In the genomic region with DNA sequence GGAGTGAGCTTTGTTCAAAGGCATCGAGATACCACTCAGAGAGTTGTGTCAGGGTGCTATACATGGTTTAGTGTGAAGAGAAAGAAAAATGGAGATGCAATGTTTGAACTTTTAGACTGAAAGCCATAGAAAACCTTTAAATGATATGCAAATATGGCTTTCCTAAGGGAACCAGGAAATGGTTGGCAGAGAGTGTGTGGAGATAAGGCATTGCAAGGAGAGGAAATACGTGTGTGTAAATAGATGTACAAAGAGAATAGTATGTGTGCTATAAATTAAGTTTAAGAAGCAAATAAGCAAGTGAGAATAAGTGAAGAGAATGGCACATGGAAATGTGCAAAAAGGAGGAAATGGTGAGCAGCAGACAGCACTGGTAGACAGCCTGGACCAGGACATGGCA, we compare ENCODE assay signal across 33 cellular contexts.
"Had no signal": no experiment of that assay in that cellular context is flagged by ENCODE, and none has a peak within 500 bp of the region (broad histone marks: within the 10 kb centered on the region; RNA-seq: fewer than 3 reads in every experiment).

No MANE protein-coding gene starts in this region.

- H3K27ac ChIP-seq: KMS-11, SJSA1 had no signal

- H3K9me3 ChIP-seq: SJSA1, SK-N-SH had no signal

- H3K4me1 ChIP-seq: SJSA1 had no signal

- H3K9ac ChIP-seq: KMS-11, SK-N-SH had no signal

- H3K36me3 ChIP-seq: SJSA1 had no signal

- H3K27me3 ChIP-seq: SJSA1 had no signal

- DNase-seq: activated CD4-positive, alpha-beta T cell treated with anti-CD3 and anti-CD28 coated beads for 36 hours; activated CD4-positive, alpha-beta T cell treated with anti-CD3 and anti-CD28 coated beads, Interleukin-2, amount 10 ng/mL, durations not matched to agents 7 days and 5 days; activated CD4-positive, alpha-beta T cell treated with anti-CD3 and anti-CD28 coated beads, Interleukin-2, amount 50 U/mL, for 48 hours; activated CD8-positive, alpha-beta T cell treated with anti-CD3 and anti-CD28 coated beads, Interleukin-2, amount 10 ng/mL, durations not matched to agents 7 days and 5 days; activated gamma-delta T cell; activated naive CD4-positive, alpha-beta T cell treated with Interleukin-2 at 50 U/mL for 16 hours; activated T-cell treated with anti-CD3 and anti-CD28 coated beads, Interleukin-2, amount 50 U/mL, for 24 hours; anterior cingulate cortex; caudate nucleus; cerebellar nuclear complex; NCI-H1092 treated with DMSO at 0.1 percent for 48 hours; NCI-H1417; NCI-H146; NCI-H187; NCI-H2029 treated with DMSO at 0.1 percent for 48 hours; NCI-H2107; NCI-H2171; NCI-H2227 treated with DMSO at 0.1 percent for 48 hours; NCI-H446; NCI-H510A treated with DMSO at 0.1 percent for 48 hours; RPMI8226; SHP77 treated with DMSO at 0.1 percent for 48 hours; SK-N-SH had no signal

- H3K4me3 ChIP-seq: SJSA1 had no signal

- H3K4me3 Mint-ChIP-seq: activated CD4-positive, alpha-beta T cell treated with anti-CD3 and anti-CD28 coated beads for 36 hours; activated CD4-positive, alpha-beta T cell treated with anti-CD3 and anti-CD28 coated beads, Interleukin-2, amount 10 ng/mL, durations not matched to agents 7 days and 5 days; activated CD8-positive, alpha-beta T cell treated with anti-CD3 and anti-CD28 coated beads, Interleukin-2, amount 10 ng/mL, durations not matched to agents 7 days and 5 days; activated T-cell treated with anti-CD3 and anti-CD28 coated beads, Interleukin-2, amount 50 U/mL, for 24 hours; brain; T-helper 1 cell treated with Interleukin-12 subunit alpha and Interleukin-12 subunit beta and Interleukin-4 antibody, amounts not matched to agents 30 μg/mL and 1 μg/mL, for 36 hours; T-helper 2 cell treated with Interferon-gamma antibody and Interleukin-4, amounts not matched to agents 5 μg/mL and 100 μg/mL, for 36 hours; WTC11 had no signal

- H3K9me3 Mint-ChIP-seq: activated CD4-positive, alpha-beta T cell treated with anti-CD3 and anti-CD28 coated beads, Interleukin-2, amount 10 ng/mL, durations not matched to agents 7 days and 5 days; activated naive CD4-positive, alpha-beta T cell treated with anti-CD3 and anti-CD28 coated beads, Interleukin-2, amount 50 U/mL, for 72 hours; activated T-cell treated with anti-CD3 and anti-CD28 coated beads, Interleukin-2, amount 50 U/mL, for 24 hours; activated T-helper 2 cell treated with anti-CD3 and anti-CD28 coated beads, Interferon-gamma antibody, Interleukin-2, Interleukin-4, amounts not matched to agents 10 μg/mL and 5 μg/mL and 100 μg/mL, durations not matched to agents 14 hours and 24 hours and 36 hours; brain; T-helper 1 cell treated with Interleukin-12 subunit alpha and Interleukin-12 subunit beta and Interleukin-4 antibody, amounts not matched to agents 30 μg/mL and 1 μg/mL, for 36 hours; T-helper 2 cell treated with Interferon-gamma antibody and Interleukin-4, amounts not matched to agents 5 μg/mL and 100 μg/mL, for 36 hours; WTC11 had no signal

- FAIRE-seq: bronchial epithelial cell, TTC549 had no signal

- H3K27ac Mint-ChIP-seq: activated CD4-positive, alpha-beta T cell treated with anti-CD3 and anti-CD28 coated beads for 36 hours; activated CD4-positive, alpha-beta T cell treated with anti-CD3 and anti-CD28 coated beads, Interleukin-2, amount 10 ng/mL, durations not matched to agents 7 days and 5 days; activated CD8-positive, alpha-beta T cell treated with anti-CD3 and anti-CD28 coated beads, Interleukin-2, amount 10 ng/mL, durations not matched to agents 7 days and 5 days; activated naive CD4-positive, alpha-beta T cell treated with anti-CD3 and anti-CD28 coated beads, Interleukin-2, amount 50 U/mL, for 72 hours; activated T-cell treated with anti-CD3 and anti-CD28 coated beads, Interleukin-2, amount 50 U/mL, for 24 hours; activated T-helper 2 cell treated with anti-CD3 and anti-CD28 coated beads, Interferon-gamma antibody, Interleukin-2, Interleukin-4, amounts not matched to agents 10 μg/mL and 5 μg/mL and 100 μg/mL, durations not matched to agents 14 hours and 24 hours and 36 hours; brain; T-helper 1 cell treated with Interleukin-12 subunit alpha and Interleukin-12 subunit beta and Interleukin-4 antibody, amounts not matched to agents 30 μg/mL and 1 μg/mL, for 36 hours; T-helper 2 cell treated with Interferon-gamma antibody and Interleukin-4, amounts not matched to agents 5 μg/mL and 100 μg/mL, for 36 hours; WTC11 had no signal

- H3K4me1 Mint-ChIP-seq: activated CD4-positive, alpha-beta T cell treated with anti-CD3 and anti-CD28 coated beads for 36 hours; activated CD4-positive, alpha-beta T cell treated with anti-CD3 and anti-CD28 coated beads, Interleukin-2, amount 10 ng/mL, durations not matched to agents 7 days and 5 days had no signal

- H3K27me3 Mint-ChIP-seq: activated CD4-positive, alpha-beta T cell treated with anti-CD3 and anti-CD28 coated beads for 36 hours; activated CD4-positive, alpha-beta T cell treated with anti-CD3 and anti-CD28 coated beads, Interleukin-2, amount 10 ng/mL, durations not matched to agents 7 days and 5 days; activated T-cell treated with anti-CD3 and anti-CD28 coated beads, Interleukin-2, amount 50 U/mL, for 24 hours; brain had no signal

- H3K36me3 Mint-ChIP-seq: brain, WTC11 had no signal
